In genomic region chr2:217431577-217432269, GRCh38 we compare ENCODE assay signal across 16 cellular contexts.
DNase-seq lines count a peak whose midpoint lies in the region; ATAC-seq and TF ChIP-seq lines count a peak whose summit lies in the region.
"Had no signal": no experiment of that assay in that cellular context is flagged by ENCODE, and none has a peak within 500 bp of the region (broad histone marks: within the 10 kb centered on the region; RNA-seq: fewer than 3 reads in every experiment).

No MANE protein-coding gene starts in this region.

- intact Hi-C loops in left cardiac atrium (cut with DNase I): no loop called here
- intact Hi-C loops in breast epithelium (cut with DNase I; ENCODE audit: low total_unique reads): no loop called here

- TF ChIP-seq CTCF in right atrium auricular region (IDR thresholded peaks at IDR 0.05): no peak
- TF ChIP-seq CTCF in breast epithelium (IDR thresholded peaks at IDR 0.05): no peak

- H3K27ac ChIP-seq in right atrium auricular region (peak overlapping the region; percentile 64 to 67), breast epithelium (peak overlapping the region; percentile 20 to 63), subcutaneous abdominal adipose tissue (ENCODE audit: low read depth, low read length) (peak overlapping the region; percentile 88)
- H3K27ac ChIP-seq: dorsolateral prefrontal cortex had no signal

- TF ChIP-seq POLR2A in breast epithelium (IDR thresholded peaks at IDR 0.05): no peak

- no peaks in the 10 kb centered on the region for H3K36me3 ChIP-seq in right atrium auricular region
- no peaks in the 10 kb centered on the region for H3K36me3 ChIP-seq in breast epithelium
- no peaks in the 10 kb centered on the region for H3K36me3 ChIP-seq in subcutaneous abdominal adipose tissue (ENCODE audit: control insufficient read depth in 5 of 5, insufficient read depth in 5 of 5, low read length in 5 of 5)

- ATAC-seq in left cardiac atrium: no peak
- ATAC-seq in HG02571 (IDR thresholded peaks at IDR 0.05; ENCODE audit: unreplicated experiment): no peak
- ATAC-seq: activated CD4-positive, alpha-beta T cell treated with anti-CD3 and anti-CD28 coated beads for 36 hours had no signal

- H3K4me3 ChIP-seq in right atrium auricular region (no peak overlapping the region), breast epithelium (no peak overlapping the region), subcutaneous abdominal adipose tissue (ENCODE audit: low read depth in 1 of 5, low read length in 5 of 5) (no peak overlapping the region)
- H3K4me3 ChIP-seq: dorsolateral prefrontal cortex had no signal

- DNase-seq in right atrium auricular region (ENCODE audit: low spot score): no peak
- no peak for DNase-seq in left cardiac atrium
- peak in 1 of 2 donors; percentile 50 for DNase-seq in breast epithelium (ENCODE audit: low spot score in 2 of 2)
- DNase-seq in myocyte (ENCODE audit: low read depth): peak; percentile 29
- no peak for DNase-seq in HuH-7.5 (ENCODE audit: low spot score)
- DNase-seq in T1000 (lab: John Stamatoyannopoulos, UW): no peak
- DNase-seq: activated CD4-positive, alpha-beta T cell treated with anti-CD3 and anti-CD28 coated beads for 36 hours; activated T-cell treated with anti-CD3 and anti-CD28 coated beads for 4 hours; dorsolateral prefrontal cortex; hippocampal formation; KG1; NCI-H226; SHP77 treated with DMSO at 0.1 percent for 48 hours; substantia nigra had no signal

- peak overlapping the region in 2 of 5 donors; percentile 27 to 48 for H3K9ac ChIP-seq in subcutaneous abdominal adipose tissue (ENCODE audit: low read length in 5 of 5)

- H3K4me1 ChIP-seq in right atrium auricular region (peaks cover 0 to 59% of the 10 kb centered on the region in 2 donors), breast epithelium (peaks cover 0 to 2% of the 10 kb centered on the region in 2 donors), subcutaneous abdominal adipose tissue (ENCODE audit: control insufficient read depth in 5 of 5, insufficient read depth in 5 of 5, low read length in 5 of 5) (peaks cover 9 to 56% (median 54%) of the 10 kb centered on the region in 5 donors)

- no peaks in the 10 kb centered on the region for H3K9me3 ChIP-seq in right atrium auricular region
- no peaks in the 10 kb centered on the region for H3K9me3 ChIP-seq in breast epithelium
- no peaks in the 10 kb centered on the region for H3K9me3 ChIP-seq in subcutaneous abdominal adipose tissue (ENCODE audit: control insufficient read depth in 5 of 5, low read length in 5 of 5)

- H3K27me3 ChIP-seq in right atrium auricular region (no peaks in the 10 kb centered on the region), breast epithelium (no peaks in the 10 kb centered on the region), subcutaneous abdominal adipose tissue (ENCODE audit: control insufficient read depth in 5 of 5, insufficient read depth in 4 of 5, low read length in 5 of 5) (no peaks in the 10 kb centered on the region)
- H3K27me3 ChIP-seq: dorsolateral prefrontal cortex had no signal
